ENCODE assay signal across 8 cellular contexts in the genomic region with DNA sequence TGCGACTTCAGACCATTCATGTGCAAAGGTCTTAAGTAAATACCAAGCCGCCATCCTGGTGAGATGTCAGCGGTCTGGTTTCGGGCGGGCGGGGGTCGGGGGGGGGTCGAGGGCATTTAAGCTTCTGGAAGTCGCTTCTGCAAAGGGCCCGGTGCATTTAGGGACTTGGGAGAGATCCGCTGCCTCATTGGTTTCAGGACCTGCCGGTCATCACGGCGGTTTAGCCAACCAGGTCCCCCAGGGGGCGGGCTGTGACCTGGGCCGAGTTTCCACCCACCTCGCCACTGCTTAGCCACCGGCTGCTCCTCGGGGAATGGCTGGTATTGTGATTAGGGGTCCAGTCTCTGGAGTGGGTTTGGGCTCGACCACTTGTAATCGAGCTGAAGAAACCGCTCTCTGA. TPM values are rescaled to one million over a fixed set of nuclear protein-coding genes. Genes with fewer than 3 reads are reported as not detected.
DNase-seq lines count a peak whose midpoint lies in the region; ATAC-seq and TF ChIP-seq lines count a peak whose summit lies in the region.

No MANE protein-coding gene starts in this region.

- CTCF ChIA-PET in activated naive CD4-positive, alpha-beta T cell treated with anti-CD3 and anti-CD28 coated beads for 36 hours (lab: Charles Lee), result interaction anchor here (0.7 to 1.9 kb wide), 3 partner anchors 15 to 190 kb away, joined by 3 to 8 read pairs (median 3); no protein-coding TSS in a partner anchor

- no peaks in the 10 kb centered on the region for H3K9me2 ChIP-seq in hepatocyte (replicated peaks; ENCODE audit: insufficient read depth)

- no peak overlapping the region for H3K4me3 Mint-ChIP-seq in activated naive CD4-positive, alpha-beta T cell treated with anti-CD3 and anti-CD28 coated beads for 36 hours

- no peak for ATAC-seq in esophagus mucosa

- H3K27me3 ChIP-seq in hepatocyte (no peaks in the 10 kb centered on the region), ascending aorta (no peaks in the 10 kb centered on the region)

- no peaks in the 10 kb centered on the region for H3K27me3 Mint-ChIP-seq in activated naive CD4-positive, alpha-beta T cell treated with anti-CD3 and anti-CD28 coated beads for 36 hours (ENCODE audit: low read depth)

- H2AFZ ChIP-seq in hepatocyte, result no peak overlapping the region

- intact Hi-C loops in activated naive CD4-positive, alpha-beta T cell treated with anti-CD3 and anti-CD28 coated beads for 36 hours (cut with micrococcal nuclease), result loop anchor here (10.0 kb wide), 1 partner anchor 575 kb away; a partner anchor contains a TSS
- intact Hi-C loops in ascending aorta (cut with DNase I), result no loop called here

- H4K20me1 ChIP-seq in hepatocyte (ENCODE audit: insufficient read depth, poor library complexity, severe bottlenecking), result no peaks in the 10 kb centered on the region

- no peaks in the 10 kb centered on the region for H3K36me3 ChIP-seq in hepatocyte (replicated peaks; ENCODE audit: insufficient read depth, low read depth)
- no peaks in the 10 kb centered on the region for H3K36me3 ChIP-seq in ascending aorta

- peak overlapping the region; percentile 77 for H3K4me2 ChIP-seq in hepatocyte

- no peak overlapping the region for H3K27ac Mint-ChIP-seq in activated naive CD4-positive, alpha-beta T cell treated with anti-CD3 and anti-CD28 coated beads for 36 hours

- H3K4me3 ChIP-seq in hepatocyte (no peak overlapping the region), ascending aorta (no peak overlapping the region)

- 16% methylated on average over 21 of the region's 22 CpGs for WGBS in hepatocyte (ENCODE audit: low lambda C conversion rate, missing lambda C conversion rate)

- TF ChIP-seq CTCF in hepatocyte (IDR thresholded peaks at IDR 0.05; ENCODE audit: poor library complexity), result no peak
- TF ChIP-seq CTCF in ascending aorta (IDR thresholded peaks at IDR 0.05), result no peak

- H3K27ac ChIP-seq in hepatocyte, result no peak overlapping the region
- H3K27ac ChIP-seq in ascending aorta, result no peak overlapping the region

- H3K4me1 Mint-ChIP-seq in activated naive CD4-positive, alpha-beta T cell treated with anti-CD3 and anti-CD28 coated beads for 36 hours (ENCODE audit: low read depth), result peaks cover 5% of the 10 kb centered on the region

- H3K4me1 ChIP-seq in hepatocyte (ENCODE audit: insufficient read depth) (peaks cover 3% of the 10 kb centered on the region), ascending aorta (peaks cover 3 to 10% of the 10 kb centered on the region in 2 donors)

- H3K36me3 Mint-ChIP-seq in activated naive CD4-positive, alpha-beta T cell treated with anti-CD3 and anti-CD28 coated beads for 36 hours (ENCODE audit: low read depth), result peaks cover 5% of the 10 kb centered on the region

- no peaks in the 10 kb centered on the region for H3K79me2 ChIP-seq in hepatocyte

- peak; percentile 91 for DNase-seq in ELR (ENCODE audit: low read depth)
- peak; percentile 88 for DNase-seq in MV-4-11 (lab: John Stamatoyannopoulos, UW)
- peak; percentile 65 for DNase-seq in activated naive CD4-positive, alpha-beta T cell treated with anti-CD3 and anti-CD28 coated beads for 36 hours
- DNase-seq in hepatocyte (ENCODE audit: low spot score), result peak; percentile 76
- DNase-seq in stimulated activated CD4-positive, alpha-beta T cell treated with anti-CD3 and anti-CD28 coated beads, Interleukin-2, amount 100 ng/mL, for 24 hours, result peak; percentile 59 to 77
- DNase-seq in ascending aorta (ENCODE audit: low spot score in 2 of 2), result no peak
- no peak for DNase-seq in NCI-H1092 (lab: John Stamatoyannopoulos, UW)

- no peaks in the 10 kb centered on the region for H3K9me3 Mint-ChIP-seq in activated naive CD4-positive, alpha-beta T cell treated with anti-CD3 and anti-CD28 coated beads for 36 hours

- H3K9me3 ChIP-seq in hepatocyte (ENCODE audit: low read depth) (no peaks in the 10 kb centered on the region), ascending aorta (no peaks in the 10 kb centered on the region)

RNA-seq across cellular contexts. Expression of a gene that starts 7.8 kb away (rescaled TPM):
- 1 to 10 TPM; 8.6 to 8.8 TPM for total RNA-seq in activated naive CD4-positive, alpha-beta T cell treated with anti-CD3 and anti-CD28 coated beads for 36 hours
- total RNA-seq in hepatocyte (0.28 and 0.90 TPM in 2 replicates), esophagus mucosa (0.04 TPM), ascending aorta (not detected)
- polyA plus RNA-seq in hepatocyte, result 0.29 and 0.58 TPM in 2 replicates

RNA-seq across cellular contexts. Expression of a gene that starts 13.7 kb away (rescaled TPM):
- 1 to 10 TPM; 4.1 to 4.4 TPM for total RNA-seq in activated naive CD4-positive, alpha-beta T cell treated with anti-CD3 and anti-CD28 coated beads for 36 hours
- total RNA-seq in hepatocyte, result 12.9 and 15.9 TPM in 2 replicates
- polyA plus RNA-seq in hepatocyte, result 17.6 and 19.3 TPM in 2 replicates
- total RNA-seq in esophagus mucosa, result 2.2 TPM
- total RNA-seq in ascending aorta, result 32.2 TPM

RNA-seq across cellular contexts. Expression of a gene that starts 16.2 kb away (rescaled TPM):
- total RNA-seq in activated naive CD4-positive, alpha-beta T cell treated with anti-CD3 and anti-CD28 coated beads for 36 hours, result 10 to 100 TPM; 84.2 to 92.2 TPM
- 47.7 and 61.1 TPM in 2 replicates for total RNA-seq in hepatocyte
- polyA plus RNA-seq in hepatocyte, result 113 and 131 TPM in 2 replicates
- total RNA-seq in esophagus mucosa, result 42.6 TPM
- total RNA-seq in ascending aorta, result 98.9 TPM

RNA-seq across cellular contexts. Expression of a gene that starts 19.9 kb away (rescaled TPM):
- total RNA-seq in activated naive CD4-positive, alpha-beta T cell treated with anti-CD3 and anti-CD28 coated beads for 36 hours, result 10 to 100 TPM; 26.2 to 28.6 TPM
- total RNA-seq in hepatocyte, result 29.4 and 43.1 TPM in 2 replicates
- 59.4 and 60.0 TPM in 2 replicates for polyA plus RNA-seq in hepatocyte
- 21.5 TPM for total RNA-seq in esophagus mucosa
- 15.8 TPM for total RNA-seq in ascending aorta

RNA-seq across cellular contexts. Expression of a gene that starts 22.2 kb away (rescaled TPM):
- total RNA-seq in activated naive CD4-positive, alpha-beta T cell treated with anti-CD3 and anti-CD28 coated beads for 36 hours, result 100 to 1,000 TPM; 108 to 109 TPM
- 63.8 and 71.4 TPM in 2 replicates for total RNA-seq in hepatocyte
- 94.1 and 97.9 TPM in 2 replicates for polyA plus RNA-seq in hepatocyte
- total RNA-seq in esophagus mucosa, result 55.8 TPM
- total RNA-seq in ascending aorta, result 85.5 TPM

Comparison
In these comparisons a context has a peak if more than half of its experiments do, and no peak if none do; other contexts are left out.
1. DNase-seq: peak in ELR (single experiment), MV-4-11 (single experiment), activated naive CD4-positive, alpha-beta T cell treated with anti-CD3 and anti-CD28 coated beads for 36 hours (single experiment), hepatocyte (single experiment) and stimulated activated CD4-positive, alpha-beta T cell treated with anti-CD3 and anti-CD28 coated beads, Interleukin-2, amount 100 ng/mL, for 24 hours (2 of 2); none in ascending aorta (0 of 2) and NCI-H1092 (single experiment).